9 cellular contexts compared by ENCODE assay signal in genomic region chr19:3210347-3211017, GRCh38. TPM values are rescaled to one million over a fixed set of nuclear protein-coding genes. Genes with fewer than 3 reads are reported as not detected.
DNase-seq lines count a peak whose midpoint lies in the region; ATAC-seq and TF ChIP-seq lines count a peak whose summit lies in the region.
"Had no signal": no experiment of that assay in that cellular context is flagged by ENCODE, and none has a peak within 500 bp of the region (broad histone marks: within the 10 kb centered on the region; RNA-seq: fewer than 3 reads in every experiment).

No MANE protein-coding gene starts in this region.

- H3K4me2 ChIP-seq in HCT116 (ENCODE audit: low read length) = no peak overlapping the region

- no peak overlapping the region for H3K27ac Mint-ChIP-seq in T-cell

- POLR2A ChIA-PET in BJ (lab: Charles Lee) = no interaction called here
- POLR2A ChIA-PET in HCT116 (lab: Charles Lee) = no interaction called here
- POLR2A ChIA-PET in T-cell (lab: Charles Lee) = no interaction called here

- H3K9me3 Mint-ChIP-seq in T-cell = no peaks in the 10 kb centered on the region

- H4K20me1 ChIP-seq in HCT116 (ENCODE audit: insufficient read depth) = no peaks in the 10 kb centered on the region

- H3K27ac ChIP-seq in HCT116 (ENCODE audit: low read depth, low read length) (no peak overlapping the region), adrenal gland (no peak overlapping the region), iPS DF 6.9 (ENCODE audit: low read length) (no peak overlapping the region)

- H3K79me2 ChIP-seq in HCT116 (ENCODE audit: insufficient read depth, low read length) = no peaks in the 10 kb centered on the region

- no peak; the same call in none of the 2 replicates for TF ChIP-seq RAD21 in HCT116 (IDR thresholded peaks at IDR 0.05; ENCODE audit: low read depth)

- peak; percentile 88 for ATAC-seq in HCT116
- peak; percentile 78 to 89 (median 86) for ATAC-seq in T-cell (replicated peaks in 1 of 4)
- ATAC-seq in GM21529 (IDR thresholded peaks at IDR 0.05; ENCODE audit: unreplicated experiment) = no peak
- no peak for ATAC-seq in GM18520 (IDR thresholded peaks at IDR 0.05; ENCODE audit: unreplicated experiment)

- intact Hi-C loops in HCT116 (cut with micrococcal nuclease) = no loop called here
- intact Hi-C loops in adrenal gland (cut with DNase I) = no loop called here

- H3K4me1 ChIP-seq in HCT116 (ENCODE audit: control insufficient read depth in 1 of 2, insufficient read depth in 2 of 2, low read length in 2 of 2) = no peaks in the 10 kb centered on the region
- H3K4me1 ChIP-seq in adrenal gland (replicated peaks in 1 of 2) = no peaks in the 10 kb centered on the region
- H3K4me1 ChIP-seq in iPS DF 6.9 (ENCODE audit: control insufficient read depth, insufficient read depth, low read length) = peaks cover 2% of the 10 kb centered on the region; the same call in 1 of the 2 replicates

- DNase-seq in BJ (ENCODE audit: low read depth) (no peak), HCT116 (ENCODE audit: low read depth, low spot score) (peak; percentile 4), T-cell (peak in 33 of 34 experiments; percentile 27 to 72 (median 56)), adrenal gland (peak in 6 of 7 donors; percentile 43 to 76 (median 72)), iPS DF 6.9 (ENCODE audit: low read depth, low spot score) (peak; percentile 43)
- peak; percentile 77 for DNase-seq in stimulated activated CD4-positive, alpha-beta T cell treated with anti-CD3 and anti-CD28 coated beads, Interleukin-4, amount 100 ng/mL, for 1 hour

- H3K4me1 Mint-ChIP-seq in T-cell = peaks cover 0 to 3% (median 0%) of the 10 kb centered on the region in 3 donors

- H3K36me3 ChIP-seq in BJ (ENCODE audit: control insufficient read depth, insufficient read depth, low read length) (peaks cover 17% of the 10 kb centered on the region), HCT116 (ENCODE audit: control insufficient read depth in 1 of 2, insufficient read depth in 2 of 2, low read length in 2 of 2) (peaks cover 6 to 7% of the 10 kb centered on the region in 2 experiments; a peak in 3 of 4 replicates), adrenal gland (replicated peaks in 1 of 2) (peaks cover 0 to 30% of the 10 kb centered on the region in 2 donors), iPS DF 6.9 (ENCODE audit: control insufficient read depth, insufficient read depth, low read length) (peaks cover 16% of the 10 kb centered on the region)

- 34 to 38% (median 37%) methylated on average over 16 to 20 of the region's 20 CpGs for WGBS in adrenal gland, 4 donors
- no CpG with 5 or more reads among the region's 20 CpGs for WGBS in iPS DF 6.9 (ENCODE audit: insufficient coverage, insufficient read length)

- H3K9me2 ChIP-seq in HCT116 (ENCODE audit: insufficient read depth) = no peaks in the 10 kb centered on the region

- no peak overlapping the region for H3K9ac ChIP-seq in HCT116 (ENCODE audit: low read length)

- no peaks in the 10 kb centered on the region for H3K27me3 Mint-ChIP-seq in T-cell

- H2AFZ ChIP-seq in HCT116 (ENCODE audit: low read depth, low read length, poor library complexity, severe bottlenecking) = no peak overlapping the region

- TF ChIP-seq POLR2A in HCT116 (IDR thresholded peaks at IDR 0.05; ENCODE audit: borderline replicate concordance, extremely low read depth, insufficient read depth, insufficient read length) (no peak), adrenal gland (IDR thresholded peaks at IDR 0.05) (no peak)

- H3K4me3 Mint-ChIP-seq in T-cell = no peak overlapping the region

- BruUV-seq in HCT116 (replicated peaks; lab: Mats Ljungman, UMichigan) = TSS peak; percentile 28

- RAD21 ChIA-PET in HCT116 (lab: Charles Lee; ENCODE audit: low non-redundant PET in 1 of 2, low total read pairs in 2 of 2, uncharacterized antibody in 2 of 2, unreplicated experiment in 2 of 2) = no interaction called here

- CTCF ChIA-PET in BJ (lab: Yijun Ruan, JAX) = interaction anchor here (0.7 to 2.4 kb wide), 10 partner anchors 11 to 251 kb away, joined by 3 to 6 read pairs (median 4); partner anchors contain the start of gene NCLN
- CTCF ChIA-PET in HCT116 (lab: Charles Lee) = no interaction called here
- CTCF ChIA-PET in T-cell (lab: Charles Lee) = interaction anchor here (0.6 to 0.7 kb wide), 3 partner anchors 66 to 1029 kb away, joined by 3 read pairs; no protein-coding TSS in a partner anchor

- H3K27me3 ChIP-seq in BJ (ENCODE audit: control insufficient read depth, insufficient read depth, low read length) = no peaks in the 10 kb centered on the region
- H3K27me3 ChIP-seq in HCT116 (ENCODE audit: insufficient read depth, low read length) = no peaks in the 10 kb centered on the region
- no peaks in the 10 kb centered on the region for H3K27me3 ChIP-seq in adrenal gland
- no peaks in the 10 kb centered on the region for H3K27me3 ChIP-seq in iPS DF 6.9 (ENCODE audit: control insufficient read depth, insufficient read depth, low read length)

- H3K36me3 Mint-ChIP-seq in T-cell = peaks cover 3% of the 10 kb centered on the region

- H3K9me3 ChIP-seq in HCT116 (ENCODE audit: control insufficient read depth in 1 of 2, insufficient read depth in 1 of 2, low read depth in 1 of 2, low read length in 2 of 2) = no peaks in the 10 kb centered on the region
- H3K9me3 ChIP-seq in adrenal gland (replicated peaks in 1 of 3) = no peaks in the 10 kb centered on the region
- no peaks in the 10 kb centered on the region for H3K9me3 ChIP-seq in iPS DF 6.9 (ENCODE audit: control insufficient read depth, insufficient read depth, low read length)

- peak; percentile 79 for TF ChIP-seq CTCF in BJ (IDR thresholded peaks at IDR 0.05; ENCODE audit: insufficient read depth, low read depth, low read length)
- peak; percentile 40 to 85 (median 70); a peak in 5 of 6 replicates for TF ChIP-seq CTCF in HCT116 (IDR thresholded peaks at IDR 0.05 in 2 of 3, conservative IDR thresholded peaks at IDR 0.05 in 1 of 3; ENCODE audit: borderline replicate concordance in 1 of 3, insufficient read depth in 1 of 3, low read depth in 2 of 3, low read length in 2 of 3)
- TF ChIP-seq CTCF in adrenal gland (IDR thresholded peaks at IDR 0.05) = peak; percentile 50 to 65 (median 59)

- H3K4me3 ChIP-seq in BJ (ENCODE audit: low read depth, low read length) (no peak overlapping the region), HCT116 (replicated peaks in 1 of 2; ENCODE audit: low read depth in 1 of 2, low read length in 2 of 2) (no peak overlapping the region), adrenal gland (no peak overlapping the region), iPS DF 6.9 (ENCODE audit: low read length) (no peak overlapping the region)

TF ChIP-seq in HCT116, 20 proteins besides CTCF, POLR2A, EP300 and RAD21:
- peak; percentile 45 for TF ChIP-seq POLR2AphosphoS5 (IDR thresholded peaks at IDR 0.05; ENCODE audit: low read depth, low read length)
- no peak for TF ChIP-seq FOSL1 (IDR thresholded peaks at IDR 0.05; ENCODE audit: low read depth)
- no peak for TF ChIP-seq EZH2 (IDR thresholded peaks at IDR 0.05)

RNA-seq across cellular contexts. Expression of gene CELF5, which starts 14.0 kb away (rescaled TPM):
- polyA plus RNA-seq in BJ (2011; rRNA removed) (0.01 and 0.18 TPM in 2 replicates), adrenal gland (under 1 TPM; 0.40 to 0.60 (median 0.56) TPM)
- not detected in 2 replicates for polyA minus RNA-seq in BJ (2011; rRNA and poly(A)+ RNA removed)
- total RNA-seq in HCT116 (2021; ENCODE audit: unreplicated experiment) (2.5 TPM), T-cell (1 to 10 TPM in 1 of 5 donors, under 1 TPM in 3, not detected in 1; 0.23 to 1.9 (median 0.39) TPM), adrenal gland (1 to 10 TPM in 1 of 8 donors, under 1 TPM in 3, not detected in 4; 0.08 to 1.6 (median 0.65) TPM)
- polyA plus RNA-seq in HCT116 (2012) = 1.0 and 1.6 TPM in 2 replicates
- total RNA-seq: subcutaneous adipose tissue had no signal

RNA-seq across cellular contexts. Expression of gene NCLN, which starts 24.8 kb away (rescaled TPM):
- polyA plus RNA-seq in BJ (2011; rRNA removed) = 45.3 and 75.8 TPM in 2 replicates
- polyA minus RNA-seq in BJ (2011; rRNA and poly(A)+ RNA removed) = 41.9 and 51.3 TPM in 2 replicates
- 119 TPM for total RNA-seq in HCT116 (2021; ENCODE audit: unreplicated experiment)
- 91.3 and 94.7 TPM in 2 replicates for polyA plus RNA-seq in HCT116 (2012)
- total RNA-seq in T-cell = 10 to 100 TPM; 47.2 to 69.5 (median 61.0) TPM
- 100 to 1,000 TPM in 4 of 8 donors, 10 to 100 TPM in 4; 51.5 to 193 (median 99.4) TPM for total RNA-seq in adrenal gland
- polyA plus RNA-seq in adrenal gland = 100 to 1,000 TPM in 1 of 3 donors, 10 to 100 TPM in 2; 57.6 to 127 (median 93.6) TPM

RNA-seq across cellular contexts. Expression of gene S1PR4, which starts 31.9 kb away (rescaled TPM):
- polyA plus RNA-seq in BJ (2011; rRNA removed) = not detected in 2 replicates
- polyA minus RNA-seq in BJ (2011; rRNA and poly(A)+ RNA removed) = not detected in 2 replicates
- 0.71 TPM for total RNA-seq in HCT116 (2021; ENCODE audit: unreplicated experiment)
- polyA plus RNA-seq in HCT116 (2012) = 0.22 and 0.31 TPM in 2 replicates
- total RNA-seq in T-cell = 100 to 1,000 TPM in 3 of 5 donors, 10 to 100 TPM in 2; 77.0 to 345 (median 324) TPM
- total RNA-seq in adrenal gland = 1 to 10 TPM in 7 of 8 donors, under 1 TPM in 1; 0.81 to 5.5 (median 2.6) TPM
- 1 to 10 TPM in 2 of 3 donors, not detected in 1; 1.6 to 2.2 TPM for polyA plus RNA-seq in adrenal gland

Comparison
In these comparisons a context has a peak if more than half of its experiments do, and no peak if none do; other contexts are left out.
1. ATAC-seq: peak in HCT116 (single experiment) and T-cell (4 of 4); none in GM21529 (single experiment) and GM18520 (single experiment).
2. RNA of gene S1PR4, which starts 31.9 kb away (total RNA-seq): 77.0 to 345 TPM in T-cell; 0.81 to 5.5 TPM in adrenal gland and 0.71 TPM in HCT116 (single experiment); every median in the first group is over 10 times any median in the second.
3. Peak in every context shown above with its lines, with median percentiles within 50 percentile points of each other: CTCF ChIP-seq.